ENCODE assay signal across 8 cellular contexts in genomic region chr12:6363330-6364036, GRCh38. TPM values are rescaled to one million over a fixed set of nuclear protein-coding genes. Genes with fewer than 3 reads are reported as not detected.
DNase-seq lines count a peak whose midpoint lies in the region; ATAC-seq lines count a peak whose summit lies in the region.

No MANE protein-coding gene starts in this region.

- peak overlapping the region; percentile 67 for H3K4me3 Mint-ChIP-seq in activated naive CD8-positive, alpha-beta T cell treated with anti-CD3 and anti-CD28 coated beads, Interleukin-2, amount 50 U/mL, for 24 hours

- peak overlapping the region; percentile 98 for H3K27ac ChIP-seq in right cardiac atrium (ENCODE audit: low read length)

- H3K27me3 Mint-ChIP-seq in activated naive CD8-positive, alpha-beta T cell treated with anti-CD3 and anti-CD28 coated beads, Interleukin-2, amount 50 U/mL, for 24 hours, result no peaks in the 10 kb centered on the region

- peak; percentile 77 for DNase-seq in GM19240 (ENCODE audit: insufficient read length, low spot score)
- DNase-seq in SW480 (ENCODE audit: low spot score), result peak; percentile 81
- peak; percentile 73 for DNase-seq in activated naive CD8-positive, alpha-beta T cell treated with anti-CD3 and anti-CD28 coated beads, Interleukin-2, amount 50 U/mL, for 24 hours
- DNase-seq in right cardiac atrium, result peak; percentile 78 to 91 (median 90)
- no peak for DNase-seq in OCI-M2 (lab: John Stamatoyannopoulos, UW; ENCODE audit: unreplicated experiment)

- 10% methylated on average over 59 of the region's 59 CpGs for WGBS in right cardiac atrium

- no peaks in the 10 kb centered on the region for H3K27me3 ChIP-seq in right cardiac atrium (ENCODE audit: control insufficient read depth, insufficient read depth)
- H3K27me3 ChIP-seq in skeletal muscle satellite cell (ENCODE audit: control insufficient read depth, insufficient read depth, low read length), result no peaks in the 10 kb centered on the region

- no peaks in the 10 kb centered on the region for H3K36me3 ChIP-seq in skeletal muscle satellite cell (ENCODE audit: insufficient read depth, low read length)

- no peaks in the 10 kb centered on the region for H3K9me3 ChIP-seq in right cardiac atrium (ENCODE audit: control insufficient read depth, low read length)
- no peaks in the 10 kb centered on the region for H3K9me3 ChIP-seq in skeletal muscle satellite cell (replicated peaks; ENCODE audit: low read length)

- no peaks in the 10 kb centered on the region for H3K9me3 Mint-ChIP-seq in activated naive CD8-positive, alpha-beta T cell treated with anti-CD3 and anti-CD28 coated beads, Interleukin-2, amount 50 U/mL, for 24 hours

- peak overlapping the region; percentile 80 for H3K9ac ChIP-seq in skeletal muscle satellite cell (ENCODE audit: low read depth, low read length)

- H3K4me1 ChIP-seq in right cardiac atrium (ENCODE audit: control insufficient read depth, insufficient read depth, low read length) (no peaks in the 10 kb centered on the region), skeletal muscle satellite cell (ENCODE audit: control insufficient read depth, insufficient read depth, low read length) (peaks cover 25% of the 10 kb centered on the region)

- H3K4me3 ChIP-seq in right cardiac atrium (ENCODE audit: low read length) (peak overlapping the region; percentile 71), skeletal muscle satellite cell (ENCODE audit: low read length) (peak overlapping the region; percentile 74)

- H3K4me1 Mint-ChIP-seq in activated naive CD8-positive, alpha-beta T cell treated with anti-CD3 and anti-CD28 coated beads, Interleukin-2, amount 50 U/mL, for 24 hours, result peaks cover 39% of the 10 kb centered on the region

- intact Hi-C loops in right cardiac atrium (cut with DNase I), result no loop called here

- no peak overlapping the region for H3K27ac Mint-ChIP-seq in activated naive CD8-positive, alpha-beta T cell treated with anti-CD3 and anti-CD28 coated beads, Interleukin-2, amount 50 U/mL, for 24 hours

- no peaks in the 10 kb centered on the region for H3K36me3 Mint-ChIP-seq in activated naive CD8-positive, alpha-beta T cell treated with anti-CD3 and anti-CD28 coated beads, Interleukin-2, amount 50 U/mL, for 24 hours (ENCODE audit: low read depth)

- H3K4me2 ChIP-seq in skeletal muscle satellite cell (ENCODE audit: low read length), result peak overlapping the region; percentile 90

- ATAC-seq in activated naive CD8-positive, alpha-beta T cell treated with anti-CD3 and anti-CD28 coated beads, Interleukin-2, amount 50 U/mL, for 24 hours, result peak; percentile 84
- ATAC-seq in right cardiac atrium (peak; percentile 93 to 95), GM18858 (IDR thresholded peaks at IDR 0.05; ENCODE audit: unreplicated experiment) (no peak), HG02623 (IDR thresholded peaks at IDR 0.05; ENCODE audit: unreplicated experiment) (no peak)

RNA-seq across cellular contexts. Expression of gene SCNN1A, which starts 11.9 kb away (rescaled TPM):
- under 1 TPM; 0.08 to 0.80 (median 0.50) TPM for total RNA-seq in right cardiac atrium
- 0.23 TPM for polyA plus RNA-seq in right cardiac atrium
- total RNA-seq in skeletal muscle satellite cell (2012; rRNA removed), result 0.87 and 1.3 TPM in 2 replicates

RNA-seq across cellular contexts. Expression of gene LTBR, which starts 20.5 kb away (rescaled TPM):
- total RNA-seq in right cardiac atrium, result 10 to 100 TPM; 37.6 to 54.2 (median 40.3) TPM
- 30.8 TPM for polyA plus RNA-seq in right cardiac atrium
- total RNA-seq in skeletal muscle satellite cell (2012; rRNA removed), result 75.8 and 97.8 TPM in 2 replicates

RNA-seq across cellular contexts. Expression of gene TNFRSF1A, which starts 21.6 kb away (rescaled TPM):
- total RNA-seq in right cardiac atrium, result 100 to 1,000 TPM in 1 of 4 donors, 10 to 100 TPM in 3; 65.6 to 103 (median 75.9) TPM
- 41.3 TPM for polyA plus RNA-seq in right cardiac atrium
- 173 and 205 TPM in 2 replicates for total RNA-seq in skeletal muscle satellite cell (2012; rRNA removed)

RNA-seq across cellular contexts. Expression of gene PLEKHG6, which starts 53.0 kb away (rescaled TPM):
- under 1 TPM in 1 of 4 donors, not detected in 3; 0.64 TPM for total RNA-seq in right cardiac atrium
- polyA plus RNA-seq in right cardiac atrium, result 1.5 TPM
- total RNA-seq in skeletal muscle satellite cell (2012; rRNA removed), result not detected in 2 replicates

Comparison
In these comparisons a context has a peak if more than half of its experiments do, and no peak if none do; other contexts are left out.
1. ATAC-seq: peak in activated naive CD8-positive, alpha-beta T cell treated with anti-CD3 and anti-CD28 coated beads, Interleukin-2, amount 50 U/mL, for 24 hours (single experiment) and right cardiac atrium (2 of 2); none in GM18858 (single experiment) and HG02623 (single experiment).